In the genomic region with DNA sequence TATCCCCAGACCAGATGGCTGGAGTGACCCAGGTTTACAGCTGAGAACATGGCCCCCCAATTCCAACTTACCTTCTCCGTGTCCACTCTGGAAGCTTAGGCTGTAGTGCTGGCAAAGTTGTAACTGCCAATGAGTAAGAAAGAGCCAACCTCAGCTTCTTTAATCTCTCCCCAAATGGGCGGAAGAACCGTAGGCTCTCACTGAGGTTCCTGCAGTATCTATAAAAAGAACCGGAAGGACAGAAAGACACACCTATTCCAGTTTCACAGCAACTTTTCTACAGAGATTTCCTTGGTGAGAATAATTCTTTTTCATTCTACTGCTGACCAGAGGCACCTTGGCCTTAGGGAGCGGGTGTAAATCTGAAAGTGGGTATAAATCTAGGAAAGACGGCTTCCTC, we compare ENCODE assay signal across 19 cellular contexts. TPM values are rescaled to one million over a fixed set of nuclear protein-coding genes. Genes with fewer than 3 reads are reported as not detected.
A peak's percentile ranks its signal among the peaks of the same experiment; 100 is the strongest.
DNase-seq lines count a peak whose midpoint lies in the region; FAIRE-seq and TF ChIP-seq lines count a peak whose summit lies in the region.
"Had no signal": no experiment of that assay in that cellular context is flagged by ENCODE, and none has a peak within 500 bp of the region (broad histone marks: within the 10 kb centered on the region; RNA-seq: fewer than 3 reads in every experiment).

A gene (minus strand): TSS at position 135 of the 400 bp plus-strand sequence. CDS start 1,786 bp downstream, outside the sequence.

- H4K20me1 ChIP-seq in keratinocyte (ENCODE audit: control insufficient read depth, extremely low read depth, insufficient read depth, low read length): no peaks in the 10 kb centered on the region
- H4K20me1 ChIP-seq: BLaER1 treated with 17β-estradiol and CSF1 and Interleukin-3, amounts not matched to agents 10 nM and 100 nM had no signal

- dilution Hi-C loops in keratinocyte (cut with MboI; ENCODE audit: extremely low pct_ligation_motif_present, low sequenced_read_pairs): no loop called here

- H3K27me3 ChIP-seq in keratinocyte (ENCODE audit: control insufficient read depth, extremely low read depth, insufficient read depth, low read length): no peaks in the 10 kb centered on the region
- H3K27me3 ChIP-seq: BLaER1 treated with 17β-estradiol and CSF1 and Interleukin-3, amounts not matched to agents 10 nM and 100 nM had no signal

- H3K9me1 ChIP-seq in keratinocyte (ENCODE audit: control insufficient read depth, extremely low read depth, insufficient read depth, low read length): no peaks in the 10 kb centered on the region

- FAIRE-seq in keratinocyte (lab: Jason Lieb, UNC) (peak; percentile 53), HTR-8/SVneo (lab: Jason Lieb, UNC) (no peak)
- FAIRE-seq: GM12878, GM18507 had no signal

- H3K4me1 Mint-ChIP-seq in progenitor cell of endocrine pancreas (ENCODE audit: low read depth): peaks cover 14% of the 10 kb centered on the region
- H3K4me1 Mint-ChIP-seq: CD4-positive, CD25-positive, alpha-beta regulatory T cell had no signal

- no peak within 1 kb of the TSS for H3K27ac ChIP-seq in keratinocyte (ENCODE audit: control insufficient read depth, insufficient read depth, low read length)
- H3K27ac ChIP-seq: BLaER1 treated with 17β-estradiol and CSF1 and Interleukin-3, amounts not matched to agents 10 nM and 100 nM had no signal

- H3K4me3 Mint-ChIP-seq in progenitor cell of endocrine pancreas (ENCODE audit: low read depth): no peak within 1 kb of the TSS
- H3K4me3 Mint-ChIP-seq: CD4-positive, CD25-positive, alpha-beta regulatory T cell; HFFc6 had no signal

- peaks cover 9% of the 10 kb centered on the region for H3K36me3 Mint-ChIP-seq in progenitor cell of endocrine pancreas (ENCODE audit: insufficient read depth)
- H3K36me3 Mint-ChIP-seq: CD4-positive, CD25-positive, alpha-beta regulatory T cell had no signal

- H3K9me3 Mint-ChIP-seq in progenitor cell of endocrine pancreas (ENCODE audit: low read depth): peaks cover 9% of the 10 kb centered on the region
- H3K9me3 Mint-ChIP-seq: CD4-positive, CD25-positive, alpha-beta regulatory T cell; HFFc6 had no signal

- peak within 1 kb of the TSS; percentile 35 for H3K4me2 ChIP-seq in keratinocyte (ENCODE audit: control insufficient read depth, extremely low read depth, insufficient read depth, low read depth, low read length)
- H3K4me2 ChIP-seq: BLaER1 treated with 17β-estradiol and CSF1 and Interleukin-3, amounts not matched to agents 10 nM and 100 nM had no signal

- H3K4me3 ChIP-seq in GM12865 (ENCODE audit: low read depth, low read length) (no peak within 1 kb of the TSS; the same call in 1 of the 2 replicates), keratinocyte (ENCODE audit: control insufficient read depth in 2 of 3, extremely low read depth in 1 of 3, insufficient read depth in 2 of 3, low read depth in 1 of 3, low read length in 3 of 3) (no peak within 1 kb of the TSS)
- H3K4me3 ChIP-seq: BLaER1 treated with 17β-estradiol and CSF1 and Interleukin-3, amounts not matched to agents 10 nM and 100 nM; GM12878 had no signal

- no peaks in the 10 kb centered on the region for H3K79me2 ChIP-seq in keratinocyte (ENCODE audit: control insufficient read depth, insufficient read depth, low read length)

- H3K36me3 ChIP-seq in keratinocyte (ENCODE audit: control insufficient read depth in 2 of 2, extremely low read depth in 1 of 2, insufficient read depth in 2 of 2, low read length in 2 of 2): no peaks in the 10 kb centered on the region
- H3K36me3 ChIP-seq: BLaER1 treated with 17β-estradiol and CSF1 and Interleukin-3, amounts not matched to agents 10 nM and 100 nM had no signal

- no peaks in the 10 kb centered on the region for H3K9me3 ChIP-seq in keratinocyte (ENCODE audit: control insufficient read depth, low read depth, low read length)
- H3K9me3 ChIP-seq: BLaER1 treated with 17β-estradiol and CSF1 and Interleukin-3, amounts not matched to agents 10 nM and 100 nM had no signal

- H3K27ac Mint-ChIP-seq in progenitor cell of endocrine pancreas: peak within 1 kb of the TSS; percentile 35
- H3K27ac Mint-ChIP-seq: HFFc6 had no signal

- H3K27me3 Mint-ChIP-seq in progenitor cell of endocrine pancreas: peaks cover 4% of the 10 kb centered on the region

- H2AFZ ChIP-seq in keratinocyte (ENCODE audit: control insufficient read depth, low read length): peak within 1 kb of the TSS; percentile 68

- DNase-seq in GM12865 (ENCODE audit: low read depth) (peak; percentile 47), RPMI8226 (peak; percentile 70), keratinocyte (ENCODE audit: low read depth, low spot score) (no peak), progenitor cell of endocrine pancreas (ENCODE audit: low spot score, unreplicated experiment) (no peak), HTR-8/SVneo (ENCODE audit: insufficient read length, low spot score) (no peak), T1000 (lab: John Stamatoyannopoulos, UW) (no peak)
- DNase-seq in activated CD8-positive, alpha-beta memory T cell treated with anti-CD3 and anti-CD28 coated beads for 24 hours: no peak
- DNase-seq: 8988T; ACHN; CD4-positive, CD25-positive, alpha-beta regulatory T cell; DMS53; GF-D8; HCEC 1CT; HFFc6 had no signal

- TF ChIP-seq CTCF in GM12865 (IDR thresholded peaks at IDR 0.05; ENCODE audit: insufficient read depth, low read depth, low read length, missing control alignments) (no peak), keratinocyte (optimal IDR thresholded peaks at IDR 0.05 in 1 of 3, IDR thresholded peaks at IDR 0.05 in 1 of 3, conservative IDR thresholded peaks at IDR 0.05 in 1 of 3; ENCODE audit: extremely low read depth in 1 of 3, insufficient read depth in 2 of 3, low read length in 3 of 3) (no peak), progenitor cell of endocrine pancreas (IDR thresholded peaks at IDR 0.05; ENCODE audit: unreplicated experiment) (no peak)

- H3K9ac ChIP-seq in keratinocyte (ENCODE audit: control insufficient read depth, extremely low read depth, insufficient read depth, low read length): no peak within 1 kb of the TSS
- H3K9ac ChIP-seq: BLaER1 treated with 17β-estradiol and CSF1 and Interleukin-3, amounts not matched to agents 10 nM and 100 nM had no signal

- peaks cover 6% of the 10 kb centered on the region for H3K4me1 ChIP-seq in keratinocyte (ENCODE audit: control insufficient read depth, extremely low read depth, insufficient read depth, low read length)
- H3K4me1 ChIP-seq: BLaER1 treated with 17β-estradiol and CSF1 and Interleukin-3, amounts not matched to agents 10 nM and 100 nM had no signal

RNA-seq across cellular contexts. Expression of the gene that starts here (rescaled TPM):
- 0.08 to 0.32 TPM (median 0.19 TPM) in 3 replicates for polyA plus RNA-seq in keratinocyte
- polyA plus RNA-seq in keratinocyte (2011; ENCODE audit: low read depth): not detected
- 0.12 and 0.36 TPM in 2 replicates for polyA plus RNA-seq in keratinocyte (2011; cell fraction: cytosol; rRNA removed)
- 0.20 TPM in 1 of 2 replicates, not detected in the other for polyA plus RNA-seq in keratinocyte (2011; cell fraction: nucleus; rRNA removed)
- 0.52 and 1.2 TPM in 2 replicates for polyA plus RNA-seq in keratinocyte (2012; ENCODE audit: low replicate concordance)
- 0.86 to 1.7 TPM in 2 of 3 replicates, not detected in the other for polyA minus RNA-seq in keratinocyte
- polyA minus RNA-seq in keratinocyte (2011; cell fraction: cytosol; rRNA and poly(A)+ RNA removed): not detected
- not detected in 2 replicates for polyA minus RNA-seq in keratinocyte (2011; cell fraction: nucleus; rRNA and poly(A)+ RNA removed)
- not detected in 2 replicates for total RNA-seq in progenitor cell of endocrine pancreas
- total RNA-seq: CD4-positive, CD25-positive, alpha-beta regulatory T cell; H4; HFFc6; HT1080 had no signal

Comparison
In these comparisons a context has a peak if more than half of its experiments do, and no peak if none do; other contexts are left out.
1. DNase-seq: peak in GM12865 (single experiment) and RPMI8226 (single experiment); none in keratinocyte (single experiment), progenitor cell of endocrine pancreas (single experiment), activated CD8-positive, alpha-beta memory T cell treated with anti-CD3 and anti-CD28 coated beads for 24 hours (single experiment), HTR-8/SVneo (single experiment) and T1000 (single experiment).